In genomic region chr11:64814712-64815187, GRCh38 we compare ENCODE assay signal across 1 cellular context.
TF ChIP-seq lines count a peak whose summit lies in the region.

No MANE protein-coding gene starts in this region.

TF ChIP-seq in GM23338, 12 proteins besides CTCF, POLR2A, EP300 and RAD21 (continued from another document):
- no peak for TF ChIP-seq ZNF462 (CRISPR knock-in tag; IDR thresholded peaks at IDR 0.05)
- no peak for TF ChIP-seq EZH2phosphoT487 (IDR thresholded peaks at IDR 0.05; ENCODE audit: unreplicated experiment)
- TF ChIP-seq CREB1 (CRISPR knock-in tag; IDR thresholded peaks at IDR 0.05; ENCODE audit: low read depth): no peak
- TF ChIP-seq EZH2 (IDR thresholded peaks at IDR 0.05; ENCODE audit: low read depth, unreplicated experiment): no peak
- TF ChIP-seq ZNF114 (CRISPR knock-in tag; IDR thresholded peaks at IDR 0.05): no peak
- TF ChIP-seq ZNF331 (CRISPR knock-in tag; IDR thresholded peaks at IDR 0.05; ENCODE audit: low read depth): no peak
TF ChIP-seq in GM23338: peak in this region for 0.
